1 cellular context compared by ENCODE assay signal in the genomic region with DNA sequence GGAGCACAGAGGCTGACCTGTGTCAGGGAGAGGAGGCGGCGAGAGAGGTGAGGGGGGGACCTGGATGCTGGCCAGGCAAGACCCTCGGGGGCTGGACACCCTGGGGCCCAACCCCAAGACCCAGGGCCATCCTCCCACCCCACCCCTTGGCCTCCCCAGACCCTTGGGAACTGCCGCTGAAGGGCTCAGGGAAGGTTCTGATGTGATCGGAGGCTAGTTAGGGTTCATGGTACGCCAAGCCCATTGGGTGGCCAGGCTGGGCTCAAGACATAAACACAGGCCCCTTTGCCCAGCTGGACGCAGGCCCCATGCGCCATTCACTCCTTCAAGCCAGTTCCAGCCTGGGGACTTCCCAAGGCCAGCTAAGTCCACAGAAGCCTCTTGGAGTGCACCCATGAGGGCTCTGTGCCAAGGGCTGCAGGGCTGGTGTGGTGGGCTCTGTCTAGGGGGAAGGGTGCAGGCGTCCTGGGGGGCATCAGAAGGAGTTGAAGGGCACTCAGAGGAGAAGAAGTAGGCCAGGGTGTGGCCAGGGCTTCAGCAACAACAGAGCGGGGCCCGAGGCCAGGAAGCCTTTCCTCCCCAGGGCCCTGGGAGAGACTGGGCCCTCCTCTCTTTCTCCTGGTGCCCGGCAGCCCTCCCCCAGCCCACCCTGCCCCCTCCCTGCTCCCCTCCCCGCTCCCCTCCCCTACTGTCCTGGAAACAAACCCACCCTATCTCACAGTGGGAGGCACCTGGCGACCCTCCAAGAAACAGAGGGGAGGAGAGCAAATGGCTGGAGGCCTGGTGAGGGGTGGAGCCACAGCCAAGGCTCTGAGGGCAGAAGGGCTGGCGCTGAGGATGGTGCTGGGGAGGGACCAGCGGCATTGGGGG.
TF ChIP-seq lines count a peak whose summit lies in the region.

No MANE protein-coding gene starts in this region.

TF ChIP-seq in GM23338, 12 proteins besides CTCF, POLR2A, EP300 and RAD21 (continued from another document):
- TF ChIP-seq, protein P1, sequence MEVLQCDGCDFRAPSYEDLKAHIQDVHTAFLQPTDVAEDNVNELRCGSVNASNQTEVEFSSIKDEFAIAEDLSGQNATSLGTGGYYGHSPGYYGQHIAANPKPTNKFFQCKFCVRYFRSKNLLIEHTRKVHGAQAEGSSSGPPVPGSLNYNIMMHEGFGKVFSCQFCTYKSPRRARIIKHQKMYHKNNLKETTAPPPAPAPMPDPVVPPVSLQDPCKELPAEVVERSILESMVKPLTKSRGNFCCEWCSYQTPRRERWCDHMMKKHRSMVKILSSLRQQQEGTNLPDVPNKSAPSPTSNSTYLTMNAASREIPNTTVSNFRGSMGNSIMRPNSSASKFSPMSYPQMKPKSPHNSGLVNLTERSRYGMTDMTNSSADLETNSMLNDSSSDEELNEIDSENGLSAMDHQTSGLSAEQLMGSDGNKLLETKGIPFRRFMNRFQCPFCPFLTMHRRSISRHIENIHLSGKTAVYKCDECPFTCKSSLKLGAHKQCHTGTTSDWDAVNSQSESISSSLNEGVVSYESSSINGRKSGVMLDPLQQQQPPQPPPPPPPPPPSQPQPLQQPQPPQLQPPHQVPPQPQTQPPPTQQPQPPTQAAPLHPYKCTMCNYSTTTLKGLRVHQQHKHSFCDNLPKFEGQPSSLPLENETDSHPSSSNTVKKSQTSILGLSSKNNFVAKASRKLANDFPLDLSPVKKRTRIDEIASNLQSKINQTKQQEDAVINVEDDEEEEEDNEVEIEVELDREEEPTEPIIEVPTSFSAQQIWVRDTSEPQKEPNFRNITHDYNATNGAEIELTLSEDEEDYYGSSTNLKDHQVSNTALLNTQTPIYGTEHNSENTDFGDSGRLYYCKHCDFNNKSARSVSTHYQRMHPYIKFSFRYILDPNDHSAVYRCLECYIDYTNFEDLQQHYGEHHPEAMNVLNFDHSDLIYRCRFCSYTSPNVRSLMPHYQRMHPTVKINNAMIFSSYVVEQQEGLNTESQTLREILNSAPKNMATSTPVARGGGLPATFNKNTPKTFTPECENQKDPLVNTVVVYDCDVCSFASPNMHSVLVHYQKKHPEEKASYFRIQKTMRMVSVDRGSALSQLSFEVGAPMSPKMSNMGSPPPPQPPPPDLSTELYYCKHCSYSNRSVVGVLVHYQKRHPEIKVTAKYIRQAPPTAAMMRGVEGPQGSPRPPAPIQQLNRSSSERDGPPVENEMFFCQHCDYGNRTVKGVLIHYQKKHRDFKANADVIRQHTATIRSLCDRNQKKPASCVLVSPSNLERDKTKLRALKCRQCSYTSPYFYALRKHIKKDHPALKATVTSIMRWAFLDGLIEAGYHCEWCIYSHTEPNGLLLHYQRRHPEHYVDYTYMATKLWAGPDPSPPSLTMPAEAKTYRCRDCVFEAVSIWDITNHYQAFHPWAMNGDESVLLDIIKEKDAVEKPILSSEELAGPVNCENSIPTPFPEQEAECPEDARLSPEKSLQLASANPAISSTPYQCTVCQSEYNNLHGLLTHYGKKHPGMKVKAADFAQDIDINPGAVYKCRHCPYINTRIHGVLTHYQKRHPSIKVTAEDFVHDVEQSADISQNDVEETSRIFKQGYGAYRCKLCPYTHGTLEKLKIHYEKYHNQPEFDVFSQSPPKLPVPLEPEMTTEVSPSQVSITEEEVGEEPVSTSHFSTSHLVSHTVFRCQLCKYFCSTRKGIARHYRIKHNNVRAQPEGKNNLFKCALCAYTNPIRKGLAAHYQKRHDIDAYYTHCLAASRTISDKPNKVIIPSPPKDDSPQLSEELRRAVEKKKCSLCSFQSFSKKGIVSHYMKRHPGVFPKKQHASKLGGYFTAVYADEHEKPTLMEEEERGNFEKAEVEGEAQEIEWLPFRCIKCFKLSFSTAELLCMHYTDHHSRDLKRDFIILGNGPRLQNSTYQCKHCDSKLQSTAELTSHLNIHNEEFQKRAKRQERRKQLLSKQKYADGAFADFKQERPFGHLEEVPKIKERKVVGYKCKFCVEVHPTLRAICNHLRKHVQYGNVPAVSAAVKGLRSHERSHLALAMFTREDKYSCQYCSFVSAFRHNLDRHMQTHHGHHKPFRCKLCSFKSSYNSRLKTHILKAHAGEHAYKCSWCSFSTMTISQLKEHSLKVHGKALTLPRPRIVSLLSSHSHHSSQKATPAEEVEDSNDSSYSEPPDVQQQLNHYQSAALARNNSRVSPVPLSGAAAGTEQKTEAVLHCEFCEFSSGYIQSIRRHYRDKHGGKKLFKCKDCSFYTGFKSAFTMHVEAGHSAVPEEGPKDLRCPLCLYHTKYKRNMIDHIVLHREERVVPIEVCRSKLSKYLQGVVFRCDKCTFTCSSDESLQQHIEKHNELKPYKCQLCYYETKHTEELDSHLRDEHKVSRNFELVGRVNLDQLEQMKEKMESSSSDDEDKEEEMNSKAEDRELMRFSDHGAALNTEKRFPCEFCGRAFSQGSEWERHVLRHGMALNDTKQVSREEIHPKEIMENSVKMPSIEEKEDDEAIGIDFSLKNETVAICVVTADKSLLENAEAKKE (CRISPR knock-in tag; IDR thresholded peaks at IDR 0.05) = no peak
- TF ChIP-seq POLR2AphosphoS5 (IDR thresholded peaks at IDR 0.05; ENCODE audit: low read depth) = no peak
- TF ChIP-seq NANOG (IDR thresholded peaks at IDR 0.05; ENCODE audit: borderline replicate concordance) = no peak
